14 cellular contexts compared by ENCODE assay signal in genomic region chr15:39345176-39345575, GRCh38.
A peak's percentile ranks its signal among the peaks of the same experiment; 100 is the strongest.
DNase-seq lines count a peak whose midpoint lies in the region; ATAC-seq, FAIRE-seq and TF ChIP-seq lines count a peak whose summit lies in the region.
"Had no signal": no experiment of that assay in that cellular context is flagged by ENCODE, and none has a peak within 500 bp of the region (broad histone marks: within the 10 kb centered on the region; RNA-seq: fewer than 3 reads in every experiment).

No MANE protein-coding gene starts in this region.

- intact Hi-C loops in IMR-90 (cut with micrococcal nuclease) (no loop called here), A673 (cut with micrococcal nuclease; ENCODE audit: unreplicated experiment) (no loop called here), lower leg skin (cut with DNase I; ENCODE audit: low total_unique reads) (no loop called here)

- H3K27me3 Mint-ChIP-seq in neural progenitor cell (ENCODE audit: insufficient read depth, low read depth), result peaks cover 2% of the 10 kb centered on the region

- H3K4me3 ChIP-seq in IMR-90 (ENCODE audit: insufficient read depth, low read depth, low read length), result no peak overlapping the region
- no peak overlapping the region; a peak in 1 of 8 replicates for H3K4me3 ChIP-seq in H1 (ENCODE audit: extremely low read depth in 1 of 4, insufficient read depth in 2 of 4, low read depth in 3 of 4, low read length in 4 of 4)
- H3K4me3 ChIP-seq in neural progenitor cell, result no peak overlapping the region
- no peak overlapping the region for H3K4me3 ChIP-seq in A673 (ENCODE audit: low read depth, low read length, poor library complexity, severe bottlenecking)
- H3K4me3 ChIP-seq in lower leg skin (ENCODE audit: low read depth, poor library complexity, severe bottlenecking), result no peak overlapping the region

- H3K79me2 ChIP-seq in H1 (ENCODE audit: control insufficient read depth in 1 of 2, insufficient read depth in 2 of 2, low read length in 2 of 2), result no peaks in the 10 kb centered on the region
- no peaks in the 10 kb centered on the region for H3K79me2 ChIP-seq in neural progenitor cell (ENCODE audit: low read depth)

- H3K27ac ChIP-seq in IMR-90 (ENCODE audit: insufficient read depth, low read length), result no peak overlapping the region
- peak overlapping the region; percentile 56; the same call in 1 of the 2 replicates for H3K27ac ChIP-seq in H1 (ENCODE audit: low read depth, low read length)
- peak overlapping the region; percentile 85 for H3K27ac ChIP-seq in neural progenitor cell
- no peak overlapping the region for H3K27ac ChIP-seq in A673 (ENCODE audit: low read depth, low read length, poor library complexity, severe bottlenecking)
- H3K27ac ChIP-seq: C4-2B had no signal

- H3K14ac ChIP-seq in IMR-90 (replicated peaks; ENCODE audit: low read depth, low read length) (no peak overlapping the region), H1 (ENCODE audit: insufficient read length) (no peak overlapping the region)

- H2BK20ac ChIP-seq in IMR-90 (ENCODE audit: low read depth, low read length) (no peak overlapping the region), H1 (ENCODE audit: low read length) (no peak overlapping the region)

- peaks cover 12% of the 10 kb centered on the region for H3K4me1 Mint-ChIP-seq in neural progenitor cell

- no peaks in the 10 kb centered on the region; the same call in none of the 2 replicates for H3K9me3 ChIP-seq in IMR-90 (ENCODE audit: control insufficient read depth, insufficient read depth, low read length)
- peaks cover 4 to 12% of the 10 kb centered on the region in 2 experiments; a peak in 2 of 4 replicates for H3K9me3 ChIP-seq in H1 (ENCODE audit: insufficient read depth in 2 of 2, low read depth in 1 of 2, low read length in 1 of 2)
- H3K9me3 ChIP-seq in neural progenitor cell (ENCODE audit: low read depth), result peaks cover 16% of the 10 kb centered on the region
- no peaks in the 10 kb centered on the region for H3K9me3 ChIP-seq in A673 (ENCODE audit: low read depth, low read length, poor library complexity, severe bottlenecking)

- H3K9me1 ChIP-seq in IMR-90 (ENCODE audit: insufficient read depth, low read length), result no peaks in the 10 kb centered on the region

- H3K23me2 ChIP-seq in H1 (ENCODE audit: low read depth, low read length), result no peaks in the 10 kb centered on the region

- CTCF ChIA-PET in IMR-90 (lab: Yijun Ruan, JAX) (no interaction called here), H1 (lab: Charles Lee; ENCODE audit: partially characterized antibody) (no interaction called here), A673 (lab: Charles Lee) (no interaction called here)

- POLR2A ChIA-PET in IMR-90 (lab: Charles Lee; ENCODE audit: unreplicated experiment) (interaction anchor here (1.2 kb wide), 1 partner anchor 235 kb away, joined by 3 read pairs; the partner anchor contains the start of gene THBS1), H1 (lab: Charles Lee; ENCODE audit: partially characterized antibody) (no interaction called here), A673 (lab: Charles Lee; ENCODE audit: low non-redundant PET) (no interaction called here)

- H3K9me3 Mint-ChIP-seq in neural progenitor cell, result peaks cover 12% of the 10 kb centered on the region

- H3K18ac ChIP-seq in IMR-90 (ENCODE audit: low read depth, low read length) (0 out of 2 replicates have a peak overlapping the region, but pooled peaks have one; percentile 1), H1 (ENCODE audit: extremely low read depth, low read length) (no peak overlapping the region; the same call in 1 of the 2 replicates)

- no peak overlapping the region for H3K4me3 Mint-ChIP-seq in neural progenitor cell

- no peak overlapping the region for H2AK5ac ChIP-seq in IMR-90 (ENCODE audit: low read depth, low read length)
- H2AK5ac ChIP-seq in H1 (ENCODE audit: low read depth, low read length), result no peak overlapping the region

- H2BK120ac ChIP-seq in IMR-90 (ENCODE audit: low read depth, low read length) (no peak overlapping the region), H1 (replicated peaks; ENCODE audit: low read depth, low read length) (no peak overlapping the region)

- in situ Hi-C loops in IMR-90 (cut with MboI; ENCODE audit: low sequenced_read_pairs), result no loop called here

- H2BK15ac ChIP-seq in IMR-90 (ENCODE audit: low read depth, low read length), result no peak overlapping the region
- H2BK15ac ChIP-seq in H1 (ENCODE audit: low read length), result no peak overlapping the region

- no peak for TF ChIP-seq RAD21 in IMR-90 (IDR thresholded peaks at IDR 0.05; ENCODE audit: low read length)
- TF ChIP-seq RAD21 in H1 (IDR thresholded peaks at IDR 0.05 in 1 of 2, conservative IDR thresholded peaks at IDR 0.05 in 1 of 2; ENCODE audit: low read depth in 2 of 2, low read length in 2 of 2), result no peak

- no CpG with 5 or more reads among the region's 3 CpGs for WGBS in IMR-90 (ENCODE audit: extremely low coverage in 2 of 2, insufficient read length in 1 of 2), 2 experiments
- WGBS in H1 (ENCODE audit: extremely low coverage in 1 of 2, insufficient coverage in 1 of 2, insufficient read length in 1 of 2, insufficient replicate concordance in 2 of 2, low coverage in 1 of 2, low lambda C conversion rate in 2 of 2, missing lambda C conversion rate in 1 of 2), 2 experiments, result 45% methylated on average over 3 of the region's 3 CpGs; no CpG with 5 or more reads in 1 of the 2 experiments
- WGBS in lower leg skin, 2 donors, result 43 to 45% methylated on average over 3 of the region's 3 CpGs

- H4K91ac ChIP-seq in IMR-90 (ENCODE audit: insufficient read depth, low read depth, low read length) (no peak overlapping the region), H1 (replicated peaks; ENCODE audit: insufficient read length, low read length) (no peak overlapping the region)

- H3K4me1 ChIP-seq in IMR-90 (ENCODE audit: control insufficient read depth, insufficient read depth, low read length) (no peaks in the 10 kb centered on the region), H1 (replicated peaks in 1 of 4; ENCODE audit: control insufficient read depth in 3 of 4, insufficient read depth in 4 of 4, low read length in 3 of 4) (no peaks in the 10 kb centered on the region; a peak in 1 of 7 replicates), neural progenitor cell (peaks cover 32% of the 10 kb centered on the region), A673 (ENCODE audit: insufficient read depth, low read length, poor library complexity, severe bottlenecking) (no peaks in the 10 kb centered on the region)

- H3K4ac ChIP-seq in IMR-90 (ENCODE audit: low read depth, low read length), result no peak overlapping the region
- no peak overlapping the region for H3K4ac ChIP-seq in H1 (replicated peaks; ENCODE audit: insufficient read length, low read depth, low read length)

- no peak for TF ChIP-seq POLR2A in IMR-90 (IDR thresholded peaks at IDR 0.05; ENCODE audit: low read depth, low read length)
- TF ChIP-seq POLR2A in H1 (IDR thresholded peaks at IDR 0.05; ENCODE audit: control extremely low read depth in 1 of 2, low read depth in 2 of 2, low read length in 2 of 2), result no peak
- no peak for TF ChIP-seq POLR2A in lower leg skin (IDR thresholded peaks at IDR 0.05)

- H3F3A ChIP-seq in neural progenitor cell (ENCODE audit: low read depth), result peaks cover 36% of the 10 kb centered on the region

- no peaks in the 10 kb centered on the region for H3K36me3 Mint-ChIP-seq in neural progenitor cell

- H2BK12ac ChIP-seq in H1 (ENCODE audit: low read depth, low read length), result no peak overlapping the region

- no peak overlapping the region for H3K27ac Mint-ChIP-seq in neural progenitor cell

- H4K8ac ChIP-seq in IMR-90 (ENCODE audit: low read depth in 2 of 2, low read length in 2 of 2) (no peak overlapping the region), H1 (ENCODE audit: extremely low read depth, insufficient read depth, low read length) (no peak overlapping the region)

- no peak overlapping the region for H2AK9ac ChIP-seq in IMR-90 (replicated peaks; ENCODE audit: low read depth, low read length, poor library complexity)

- H2BK5ac ChIP-seq in IMR-90 (ENCODE audit: low read depth, low read length, poor library complexity, severe bottlenecking), result no peak overlapping the region
- H2BK5ac ChIP-seq in H1 (ENCODE audit: low read depth, low read length), result no peak overlapping the region

- no peak overlapping the region for H3K9ac ChIP-seq in IMR-90 (ENCODE audit: low read depth, low read length)
- H3K9ac ChIP-seq in H1 (replicated peaks in 1 of 4; ENCODE audit: extremely low read depth in 1 of 4, low read depth in 3 of 4, low read length in 3 of 4), result no peak overlapping the region
- H3K9ac ChIP-seq in neural progenitor cell, result no peak overlapping the region

- FAIRE-seq in H1 (lab: Jason Lieb, UNC), result no peak
- FAIRE-seq: GM12892 had no signal

- BruUV-seq in IMR-90 (replicated peaks; lab: Mats Ljungman, UMichigan) (no TSS peak), A673 (replicated peaks; lab: Mats Ljungman, UMichigan) (no TSS peak)

- H3K27me3 ChIP-seq in IMR-90 (ENCODE audit: control insufficient read depth, insufficient read depth, low read length) (no peaks in the 10 kb centered on the region), H1 (replicated peaks in 1 of 4; ENCODE audit: control insufficient read depth in 3 of 4, extremely low read depth in 1 of 4, insufficient read depth in 3 of 4, low read length in 3 of 4) (no peaks in the 10 kb centered on the region), neural progenitor cell (no peaks in the 10 kb centered on the region), A673 (replicated peaks; ENCODE audit: insufficient read depth, low read depth, low read length, poor library complexity) (peaks cover 30% of the 10 kb centered on the region)

- no peaks in the 10 kb centered on the region for H3K36me3 ChIP-seq in IMR-90 (ENCODE audit: control insufficient read depth, insufficient read depth, low read length)
- peaks cover 0 to 3% (median 0%) of the 10 kb centered on the region in 4 experiments; a peak in 1 of 8 replicates for H3K36me3 ChIP-seq in H1 (ENCODE audit: control insufficient read depth in 2 of 4, insufficient read depth in 4 of 4, low read length in 3 of 4)
- peaks cover 18% of the 10 kb centered on the region for H3K36me3 ChIP-seq in neural progenitor cell
- H3K36me3 ChIP-seq in A673 (ENCODE audit: insufficient read depth, low read length, poor library complexity, severe bottlenecking), result no peaks in the 10 kb centered on the region

- TF ChIP-seq CTCF in IMR-90 (conservative IDR thresholded peaks at IDR 0.05; ENCODE audit: low read depth, low read length), result no peak
- TF ChIP-seq CTCF in H1 (IDR thresholded peaks at IDR 0.05; ENCODE audit: control extremely low read depth in 1 of 3, insufficient read depth in 1 of 3, low read depth in 1 of 3, low read length in 3 of 3), result no peak
- TF ChIP-seq CTCF in neural progenitor cell (IDR thresholded peaks at IDR 0.05), result no peak
- TF ChIP-seq CTCF in A673 (conservative IDR thresholded peaks at IDR 0.05; ENCODE audit: low read depth, low read length), result no peak
- TF ChIP-seq CTCF in lower leg skin (IDR thresholded peaks at IDR 0.05), result no peak

- H4K20me1 ChIP-seq in IMR-90 (ENCODE audit: insufficient read depth, low read length) (no peaks in the 10 kb centered on the region), H1 (replicated peaks in 1 of 2; ENCODE audit: control insufficient read depth in 1 of 2, insufficient read depth in 2 of 2, low read length in 2 of 2) (no peaks in the 10 kb centered on the region), neural progenitor cell (ENCODE audit: low read depth) (no peaks in the 10 kb centered on the region)

- H2AFZ ChIP-seq in IMR-90 (replicated peaks; ENCODE audit: low read length, poor library complexity), result no peak overlapping the region
- no peak overlapping the region for H2AFZ ChIP-seq in H1 (ENCODE audit: low read length)
- H2AFZ ChIP-seq in neural progenitor cell (replicated peaks), result no peak overlapping the region

- no peak overlapping the region for H3K4me2 ChIP-seq in IMR-90 (ENCODE audit: low read depth, low read length)
- H3K4me2 ChIP-seq in H1 (ENCODE audit: insufficient read depth in 1 of 2, low read depth in 2 of 2, low read length in 2 of 2), result no peak overlapping the region
- peak overlapping the region; percentile 46 for H3K4me2 ChIP-seq in neural progenitor cell

- DNase-seq in GM04503 (ENCODE audit: low read depth) (peak; percentile 100), IMR-90 (no peak), H1 (ENCODE audit: low read depth in 1 of 2, low spot score in 2 of 2) (no peak), neural progenitor cell (ENCODE audit: low spot score) (peak; percentile 76), A673 (ENCODE audit: low spot score) (no peak), NCI-H2029 (lab: John Stamatoyannopoulos, UW) (no peak), lower leg skin (ENCODE audit: low spot score in 2 of 2) (no peak)
- DNase-seq: GOT3, NCI-H1436 treated with DMSO at 0.1 percent for 48 hours, SHP77 treated with DMSO at 0.1 percent for 48 hours, T-helper 2 cell had no signal

- dilution Hi-C loops in IMR-90 (cut with HindIII; ENCODE audit: low sequenced_read_pairs, unreplicated experiment), result no loop called here

- H3K79me1 ChIP-seq in IMR-90 (ENCODE audit: low read depth in 1 of 2, low read length in 2 of 2), result no peaks in the 10 kb centered on the region
- H3K79me1 ChIP-seq in H1 (ENCODE audit: low read depth, low read length), result no peaks in the 10 kb centered on the region

- no peak for TF ChIP-seq EP300 in H1 (IDR thresholded peaks at IDR 0.05; ENCODE audit: borderline replicate concordance in 1 of 2, low read depth in 2 of 2, low read length in 2 of 2)

- no peak overlapping the region; the same call in 1 of the 2 replicates for H4K5ac ChIP-seq in IMR-90 (ENCODE audit: low read depth, low read length)
- peak overlapping the region; percentile 53 for H4K5ac ChIP-seq in H1 (ENCODE audit: insufficient read length, low read depth, low read length)

- H3K56ac ChIP-seq in IMR-90 (ENCODE audit: extremely low read depth, insufficient read depth, low read length) (no peak overlapping the region), H1 (replicated peaks; ENCODE audit: insufficient read length, low read depth, low read length) (no peak overlapping the region)

- ATAC-seq in IMR-90 (ENCODE audit: low read depth), result no peak
- ATAC-seq in HG03432 (IDR thresholded peaks at IDR 0.05; ENCODE audit: unreplicated experiment), result no peak

- no peak overlapping the region for H3K23ac ChIP-seq in IMR-90 (ENCODE audit: low read depth, low read length)
- H3K23ac ChIP-seq in H1 (ENCODE audit: insufficient read length), result no peak overlapping the region

Comparison
In these comparisons a context has a peak if more than half of its experiments do, and no peak if none do; other contexts are left out.
1. DNase-seq: peak in GM04503 (single experiment) and neural progenitor cell (single experiment); none in IMR-90 (single experiment), H1 (0 of 2), A673 (single experiment), NCI-H2029 (single experiment) and lower leg skin (0 of 2).
2. H3K27ac ChIP-seq: peak in H1 (single experiment) and neural progenitor cell (single experiment); none in IMR-90 (single experiment) and A673 (single experiment).